In genomic region chr19:1045247-1045603, GRCh38 we compare ENCODE assay signal across 8 cellular contexts. TPM values are rescaled to one million over a fixed set of nuclear protein-coding genes. Genes with fewer than 3 reads are reported as not detected.
DNase-seq lines count a peak whose midpoint lies in the region; ATAC-seq, FAIRE-seq and TF ChIP-seq lines count a peak whose summit lies in the region.

No MANE protein-coding gene starts in this region.

- CTCF ChIA-PET in A549 (lab: Yijun Ruan, JAX): no interaction called here

- in situ Hi-C loops in brain microvascular endothelial cell (cut with HindIII; ENCODE audit: low pct_ligation_motif_present, low sequenced_read_pairs): no loop called here

- DNase-seq in A549 (ENCODE audit: low read depth in 1 of 2, low spot score in 1 of 2) (peak; percentile 61 to 91), H54 (ENCODE audit: insufficient read length, low spot score) (peak; percentile 75), T-helper 22 cell (ENCODE audit: low read depth) (peak; percentile 58), fibroblast of mammary gland (ENCODE audit: low read depth) (peak; percentile 40), tibial nerve (ENCODE audit: low spot score in 2 of 2) (no peak), midbrain (lab: John Stamatoyannopoulos, UW) (no peak), brain microvascular endothelial cell (no peak)

- no peak overlapping the region for H3K27ac ChIP-seq in A549
- H3K27ac ChIP-seq in tibial nerve: no peak overlapping the region
- no peak overlapping the region for H3K27ac ChIP-seq in brain microvascular endothelial cell

- no peak for TF ChIP-seq CTCF in A549 (IDR thresholded peaks at IDR 0.05)
- no peak for TF ChIP-seq CTCF in fibroblast of mammary gland (conservative IDR thresholded peaks at IDR 0.05; ENCODE audit: control insufficient read depth, insufficient read depth, low read depth, low read length)
- TF ChIP-seq CTCF in tibial nerve (IDR thresholded peaks at IDR 0.05): no peak
- no peak for TF ChIP-seq CTCF in brain microvascular endothelial cell (IDR thresholded peaks at IDR 0.05; ENCODE audit: low read depth, low read length, missing control alignments)

- WGBS in A549 (ENCODE audit: missing lambda C conversion rate): 38% methylated on average over 7 of the region's 10 CpGs
- 82 to 85% methylated on average over 10 of the region's 10 CpGs for WGBS in tibial nerve, 2 donors

- TF ChIP-seq EP300 in A549 (IDR thresholded peaks at IDR 0.05) (no peak), tibial nerve (IDR thresholded peaks at IDR 0.05) (no peak)

- TF ChIP-seq RAD21 in A549 (conservative IDR thresholded peaks at IDR 0.05 in 1 of 2, IDR thresholded peaks at IDR 0.05 in 1 of 2): no peak

- POLR2A ChIA-PET in A549 (lab: Yijun Ruan, JAX): no interaction called here

- no peak for TF ChIP-seq POLR2A in A549 (IDR thresholded peaks at IDR 0.05; ENCODE audit: low read length)
- no peak for TF ChIP-seq POLR2A in H54 (IDR thresholded peaks at IDR 0.05; ENCODE audit: low read depth, low read length)
- no peak for TF ChIP-seq POLR2A in tibial nerve (IDR thresholded peaks at IDR 0.05)

- H3K4me3 ChIP-seq in A549 (no peak overlapping the region), fibroblast of mammary gland (ENCODE audit: control insufficient read depth, low read depth, low read length) (no peak overlapping the region), tibial nerve (no peak overlapping the region), brain microvascular endothelial cell (ENCODE audit: low read depth, low read length) (no peak overlapping the region)

- peaks cover 19% of the 10 kb centered on the region for H3K4me1 ChIP-seq in A549
- peaks cover 0 to 29% (median 13%) of the 10 kb centered on the region in 4 donors for H3K4me1 ChIP-seq in tibial nerve

- H3K27me3 ChIP-seq in tibial nerve: peaks cover 0 to 25% of the 10 kb centered on the region in 2 donors
- no peaks in the 10 kb centered on the region for H3K27me3 ChIP-seq in brain microvascular endothelial cell (replicated peaks)

- H3K4me2 ChIP-seq in A549: no peak overlapping the region

- ATAC-seq in A549 (peak; percentile 1 to 44; a peak in 3 of 6 replicates), GM21825 (IDR thresholded peaks at IDR 0.05; ENCODE audit: unreplicated experiment) (no peak)

- H3K9me3 ChIP-seq in A549 (no peaks in the 10 kb centered on the region), tibial nerve (no peaks in the 10 kb centered on the region)

- H3K36me3 ChIP-seq in tibial nerve (no peaks in the 10 kb centered on the region), brain microvascular endothelial cell (replicated peaks) (no peaks in the 10 kb centered on the region)

- FAIRE-seq in A549 (lab: Jason Lieb, UNC) (no peak), H54 (lab: Jason Lieb, UNC) (no peak)

TF ChIP-seq in A549, 52 proteins besides CTCF, POLR2A, EP300 and RAD21:
- TF ChIP-seq ZFP36 (IDR thresholded peaks at IDR 0.05; ENCODE audit: borderline replicate concordance, partially characterized antibody): no peak
- TF ChIP-seq CBX8 (IDR thresholded peaks at IDR 0.05): no peak
- TF ChIP-seq SREBF2 (IDR thresholded peaks at IDR 0.05): no peak
- TF ChIP-seq SMC3 (IDR thresholded peaks at IDR 0.05): no peak
- TF ChIP-seq TFCP2L1 (CRISPR knock-in tag; IDR thresholded peaks at IDR 0.05): no peak
- TF ChIP-seq ZNF302 (CRISPR knock-in tag; IDR thresholded peaks at IDR 0.05): no peak
- no peak for TF ChIP-seq KDM5A (IDR thresholded peaks at IDR 0.05)
- TF ChIP-seq CBX2 (IDR thresholded peaks at IDR 0.05; ENCODE audit: borderline replicate concordance, low read depth): no peak
- TF ChIP-seq FOSB (CRISPR knock-in tag; IDR thresholded peaks at IDR 0.05): no peak
- TF ChIP-seq NR3C1 (IDR thresholded peaks at IDR 0.05): no peak
- no peak for TF ChIP-seq RARB (CRISPR knock-in tag; IDR thresholded peaks at IDR 0.05)
- no peak for TF ChIP-seq ZSCAN20 (CRISPR knock-in tag; IDR thresholded peaks at IDR 0.05)

RNA-seq across cellular contexts. Expression of gene ABCA7, which starts 5.3 kb away (rescaled TPM):
- polyA plus RNA-seq in A549 (2011; rRNA removed): 5.0 and 6.6 TPM in 2 replicates
- 7.9 and 9.1 TPM in 2 replicates for polyA plus RNA-seq in A549 (2012; cell fraction: cytosol; rRNA removed)
- polyA plus RNA-seq in A549 (2012; cell fraction: nucleus; rRNA removed): 53.4 and 59.9 TPM in 2 replicates
- 8.8 to 13.5 TPM (median 12.6 TPM) in 3 replicates for polyA plus RNA-seq in A549 (2017; fragmentation: RNase III; extraction: RNeasy Plus Mini Kit Qiagen cat#74134 plus additional on column Dnase treatment)
- polyA minus RNA-seq in A549 (2011; rRNA and poly(A)+ RNA removed): 9.6 and 10.5 TPM in 2 replicates
- total RNA-seq in tibial nerve: 10 to 100 TPM in 3 of 4 donors, 1 to 10 TPM in 1; 9.6 to 25.8 (median 13.7) TPM

RNA-seq across cellular contexts. Expression of gene CNN2, which starts 18.8 kb away (rescaled TPM):
- polyA plus RNA-seq in A549 (2011; rRNA removed): 31.7 and 32.2 TPM in 2 replicates
- 102 and 104 TPM in 2 replicates for polyA plus RNA-seq in A549 (2012; cell fraction: cytosol; rRNA removed)
- polyA plus RNA-seq in A549 (2012; cell fraction: nucleus; rRNA removed): 111 TPM in 2 replicates
- 99.3 to 115 TPM (median 101 TPM) in 3 replicates for polyA plus RNA-seq in A549 (2017; fragmentation: RNase III; extraction: RNeasy Plus Mini Kit Qiagen cat#74134 plus additional on column Dnase treatment)
- polyA minus RNA-seq in A549 (2011; rRNA and poly(A)+ RNA removed): 94.3 and 125 TPM in 2 replicates
- total RNA-seq in tibial nerve: 100 to 1,000 TPM in 1 of 4 donors, 10 to 100 TPM in 3; 69.9 to 122 (median 79.4) TPM

RNA-seq across cellular contexts. Expression of gene ARHGAP45, which starts 21.7 kb away (rescaled TPM):
- 0.48 and 1.2 TPM in 2 replicates for polyA plus RNA-seq in A549 (2011; rRNA removed)
- 2.1 and 2.6 TPM in 2 replicates for polyA plus RNA-seq in A549 (2012; cell fraction: cytosol; rRNA removed)
- 7.8 and 8.6 TPM in 2 replicates for polyA plus RNA-seq in A549 (2012; cell fraction: nucleus; rRNA removed)
- 1.5 to 1.9 TPM (median 1.8 TPM) in 3 replicates for polyA plus RNA-seq in A549 (2017; fragmentation: RNase III; extraction: RNeasy Plus Mini Kit Qiagen cat#74134 plus additional on column Dnase treatment)
- 0.58 and 0.88 TPM in 2 replicates for polyA minus RNA-seq in A549 (2011; rRNA and poly(A)+ RNA removed)
- 10 to 100 TPM; 28.4 to 66.9 (median 38.6) TPM for total RNA-seq in tibial nerve

RNA-seq across cellular contexts. Expression of gene RNU6-2, which starts 23.9 kb away (rescaled TPM):
- not detected in 2 replicates for polyA plus RNA-seq in A549 (2011; rRNA removed)
- polyA plus RNA-seq in A549 (2012; cell fraction: cytosol; rRNA removed): not detected in 2 replicates
- not detected in 2 replicates for polyA plus RNA-seq in A549 (2012; cell fraction: nucleus; rRNA removed)
- not detected in 3 replicates for polyA plus RNA-seq in A549 (2017; fragmentation: RNase III; extraction: RNeasy Plus Mini Kit Qiagen cat#74134 plus additional on column Dnase treatment)
- under 0.01 TPM in 1 of 2 replicates, not detected in the other for polyA minus RNA-seq in A549 (2011; rRNA and poly(A)+ RNA removed)
- total RNA-seq in tibial nerve: not detected

RNA-seq across cellular contexts. Expression of gene TMEM259, which starts 24.3 kb away (rescaled TPM):
- polyA plus RNA-seq in A549 (2011; rRNA removed) (45.6 and 53.3 TPM in 2 replicates), A549 (2017; fragmentation: RNase III; extraction: RNeasy Plus Mini Kit Qiagen cat#74134 plus additional on column Dnase treatment) (71.1 to 82.2 TPM (median 78.3 TPM) in 3 replicates)
- 106 and 148 TPM in 2 replicates for polyA plus RNA-seq in A549 (2012; cell fraction: cytosol; rRNA removed)
- polyA plus RNA-seq in A549 (2012; cell fraction: nucleus; rRNA removed): 608 and 842 TPM in 2 replicates
- polyA minus RNA-seq in A549 (2011; rRNA and poly(A)+ RNA removed): 41.2 and 48.5 TPM in 2 replicates
- total RNA-seq in tibial nerve: 100 to 1,000 TPM; 229 to 459 (median 325) TPM

Comparison
In these comparisons a context has a peak if more than half of its experiments do, and no peak if none do; other contexts are left out.
1. DNase-seq: peak in A549 (2 of 2), H54 (single experiment), T-helper 22 cell (single experiment) and fibroblast of mammary gland (single experiment); none in tibial nerve (0 of 2), midbrain (single experiment) and brain microvascular endothelial cell (single experiment).